In genomic region chr19:49149652-49150105, GRCh38 we compare ENCODE assay signal across 8 cellular contexts. TPM values are rescaled to one million over a fixed set of nuclear protein-coding genes. Genes with fewer than 3 reads are reported as not detected.
DNase-seq lines count a peak whose midpoint lies in the region; ATAC-seq and TF ChIP-seq lines count a peak whose summit lies in the region.

No MANE protein-coding gene starts in this region.

- H3K79me2 ChIP-seq in KMS-11 (ENCODE audit: insufficient read depth, low read depth), result no peaks in the 10 kb centered on the region

- H3K4me1 ChIP-seq in KMS-11 (ENCODE audit: low read depth, poor library complexity, severe bottlenecking) (peaks cover 30% of the 10 kb centered on the region), spleen (peaks cover 16 to 57% (median 50%) of the 10 kb centered on the region in 6 donors)

- peak overlapping the region; percentile 100 for H3K4me2 ChIP-seq in KMS-11

- no peaks in the 10 kb centered on the region for H3K36me3 ChIP-seq in KMS-11 (ENCODE audit: insufficient read depth)
- H3K36me3 ChIP-seq in spleen, result no peaks in the 10 kb centered on the region

- H4K20me1 ChIP-seq in KMS-11 (ENCODE audit: insufficient read depth), result no peaks in the 10 kb centered on the region

- TF ChIP-seq CTCF in KMS-11 (conservative IDR thresholded peaks at IDR 0.05; ENCODE audit: low read depth, low read length) (no peak), coronary artery (IDR thresholded peaks at IDR 0.05) (no peak), spleen (IDR thresholded peaks at IDR 0.05 in 8 of 11, conservative IDR thresholded peaks at IDR 0.05 in 3 of 11) (no peak)

- H3K27me3 ChIP-seq in KMS-11 (ENCODE audit: insufficient read depth, low read depth) (peaks cover 65% of the 10 kb centered on the region), layer of hippocampus (ENCODE audit: control insufficient read depth, insufficient read depth, low read length) (no peaks in the 10 kb centered on the region), spleen (replicated peaks in 1 of 7) (peaks cover 0 to 87% (median 34%) of the 10 kb centered on the region in 7 donors)

- H2AFZ ChIP-seq in KMS-11 (ENCODE audit: low read depth), result peak overlapping the region; percentile 58; the same call in 1 of the 2 replicates

- H3K9ac ChIP-seq in KMS-11, result peak overlapping the region; percentile 7; the same call in 1 of the 2 replicates

- peaks cover 0 to 6% (median 0%) of the 10 kb centered on the region in 8 donors for H3K9me3 ChIP-seq in spleen

- DNase-seq in DMS53 (lab: John Stamatoyannopoulos, UW) (peak; percentile 92), RPMI8226 (peak; percentile 34), coronary artery (ENCODE audit: low spot score) (peak; percentile 92), spleen (no peak)

- ATAC-seq in GM19035 (IDR thresholded peaks at IDR 0.05; ENCODE audit: unreplicated experiment) (no peak), HG03097 (IDR thresholded peaks at IDR 0.05; ENCODE audit: low FRiP score, unreplicated experiment) (no peak)

- H3K27ac ChIP-seq in KMS-11 (no peak overlapping the region), coronary artery (peak overlapping the region; percentile 68 to 94), layer of hippocampus (ENCODE audit: low read depth, low read length) (peak overlapping the region; percentile 89), spleen (peak overlapping the region in 7 of 8 donors; percentile 60 to 76 (median 70))

- intact Hi-C loops in spleen (cut with DNase I; ENCODE audit: low total_unique reads), result loop anchor here (10.0 kb wide), 1 partner anchor 55 kb away; no protein-coding TSS in a partner anchor

- H3K4me3 ChIP-seq in KMS-11 (IDR thresholded peaks at IDR 0.05; ENCODE audit: insufficient read depth, low read depth, low read length), result no peak overlapping the region
- H3K4me3 ChIP-seq in coronary artery, result peak overlapping the region; percentile 92
- peak overlapping the region; percentile 44 to 75 (median 60) for H3K4me3 ChIP-seq in spleen

- no peak for TF ChIP-seq POLR2A in spleen (IDR thresholded peaks at IDR 0.05)

- 1 to 2% (median 2%) methylated on average over 19 to 23 of the region's 23 CpGs for WGBS in spleen, 5 donors

RNA-seq across cellular contexts. Expression of gene HRC, which starts 5.5 kb away (rescaled TPM):
- under 1 TPM in 2 of 7 donors, not detected in 5; 0.27 to 0.47 TPM for total RNA-seq in spleen
- polyA plus RNA-seq in spleen, result under 1 TPM; 0.07 to 0.27 (median 0.22) TPM

RNA-seq across cellular contexts. Expression of gene TRPM4, which starts 7.9 kb away (rescaled TPM):
- total RNA-seq in spleen, result 10 to 100 TPM in 5 of 7 donors, 1 to 10 TPM in 2; 3.6 to 28.7 (median 13.2) TPM
- polyA plus RNA-seq in spleen, result 10 to 100 TPM in 1 of 3 donors, 1 to 10 TPM in 2; 3.3 to 18.7 (median 4.6) TPM

RNA-seq across cellular contexts. Expression of gene PPFIA3, which starts 30.3 kb away (rescaled TPM):
- total RNA-seq in spleen, result 1 to 10 TPM; 3.6 to 9.5 (median 5.4) TPM
- polyA plus RNA-seq in spleen, result 10 to 100 TPM in 1 of 3 donors, 1 to 10 TPM in 2; 6.9 to 17.2 (median 8.4) TPM

RNA-seq across cellular contexts. Expression of gene C19orf73, which starts 30.7 kb away (rescaled TPM):
- total RNA-seq in spleen, result 1 to 10 TPM in 4 of 7 donors, under 1 TPM in 2, not detected in 1; 0.70 to 5.4 (median 1.6) TPM
- polyA plus RNA-seq in spleen, result 1 to 10 TPM; 3.9 to 5.5 (median 4.2) TPM

RNA-seq across cellular contexts. Expression of gene LIN7B, which starts 35.5 kb away (rescaled TPM):
- total RNA-seq in spleen, result 1 to 10 TPM; 2.7 to 9.6 (median 5.5) TPM
- 1 to 10 TPM; 7.2 to 9.5 (median 9.2) TPM for polyA plus RNA-seq in spleen
